Comparison of ENCODE assay signal across 1 cellular context in genomic region chr22:43812149-43812842, GRCh38.
TF ChIP-seq lines count a peak whose summit lies in the region.

EFCAB6 (minus strand) TSS chr22:43812305; CDS start chr22:43782318, 29,987 bp downstream.

TF ChIP-seq in K562, 482 proteins besides CTCF, POLR2A, EP300 and RAD21 (continued from another document and continues in another):
- no peak for TF ChIP-seq CHCHD3 (CRISPR knock-in tag; IDR thresholded peaks at IDR 0.05)
- no peak for TF ChIP-seq KDM4B (IDR thresholded peaks at IDR 0.05; ENCODE audit: borderline replicate concordance in 2 of 2, low read depth in 1 of 2)
- no peak for TF ChIP-seq ELF1 (tag; IDR thresholded peaks at IDR 0.05)
- no peak for TF ChIP-seq ZNF324 (CRISPR knock-in tag; IDR thresholded peaks at IDR 0.05)
- TF ChIP-seq NR2C2 (CRISPR knock-in tag; IDR thresholded peaks at IDR 0.05) = no peak
- peak; percentile 91 for TF ChIP-seq NR2C2 (tag; IDR thresholded peaks at IDR 0.05)
- no peak for TF ChIP-seq SLC30A9 (CRISPR knock-in tag; IDR thresholded peaks at IDR 0.05)
- TF ChIP-seq JUND (IDR thresholded peaks at IDR 0.05; ENCODE audit: borderline replicate concordance, low read depth, low read length) = no peak
- no peak for TF ChIP-seq JUND (tag; IDR thresholded peaks at IDR 0.05; ENCODE audit: borderline replicate concordance, low read depth, low read length)
- no peak for TF ChIP-seq ZC3H11A (IDR thresholded peaks at IDR 0.05; ENCODE audit: low read depth, low read length)
- peak; percentile 91 for TF ChIP-seq L3MBTL2 (IDR thresholded peaks at IDR 0.05)
- TF ChIP-seq RBM25 (IDR thresholded peaks at IDR 0.05; ENCODE audit: low read depth, low read length, severe bottlenecking) = peak; percentile 36
- no peak for TF ChIP-seq CBX3 (IDR thresholded peaks at IDR 0.05; ENCODE audit: borderline replicate concordance in 1 of 2, low read length in 2 of 2)
- TF ChIP-seq ARNT (IDR thresholded peaks at IDR 0.05) = no peak
- no peak for TF ChIP-seq STAT5B (CRISPR knock-in tag; IDR thresholded peaks at IDR 0.05)
- TF ChIP-seq SP1 (CRISPR knock-in tag; IDR thresholded peaks at IDR 0.05) = no peak
- TF ChIP-seq NEUROD1 (IDR thresholded peaks at IDR 0.05; ENCODE audit: borderline replicate concordance, low read depth, low read length, partially characterized antibody) = peak; percentile 60
- no peak for TF ChIP-seq HDAC8 (tag; IDR thresholded peaks at IDR 0.05)
- TF ChIP-seq RFX7 (CRISPR knock-in tag; IDR thresholded peaks at IDR 0.05) = no peak
- TF ChIP-seq ZFX (CRISPR knock-in tag; IDR thresholded peaks at IDR 0.05) = no peak
- TF ChIP-seq SREBF1 (IDR thresholded peaks at IDR 0.05; ENCODE audit: borderline replicate concordance, low read depth, low read length) = no peak
- TF ChIP-seq BCLAF1 (IDR thresholded peaks at IDR 0.05; ENCODE audit: borderline replicate concordance in 1 of 2, control insufficient read depth in 1 of 2, low read depth in 2 of 2, low read length in 1 of 2) = no peak
- peak; percentile 40; the same call in 1 of the 2 replicates for TF ChIP-seq RBFOX2 (IDR thresholded peaks at IDR 0.05; ENCODE audit: low read depth, low read length)
- no peak for TF ChIP-seq RFX5 (IDR thresholded peaks at IDR 0.05; ENCODE audit: low read depth, low read length)
- TF ChIP-seq PREB (CRISPR knock-in tag; IDR thresholded peaks at IDR 0.05) = no peak
- TF ChIP-seq TFE3 (CRISPR knock-in tag; IDR thresholded peaks at IDR 0.05) = no peak
- no peak for TF ChIP-seq CBFA2T2 (conservative IDR thresholded peaks at IDR 0.05)
- no peak for TF ChIP-seq ZNF77 (CRISPR knock-in tag; IDR thresholded peaks at IDR 0.05)
- no peak for TF ChIP-seq SNAPC5 (CRISPR knock-in tag; IDR thresholded peaks at IDR 0.05)
- TF ChIP-seq ARID3A (IDR thresholded peaks at IDR 0.05; ENCODE audit: borderline replicate concordance, low read depth, low read length) = no peak
- no peak for TF ChIP-seq ZBTB17 (CRISPR knock-in tag; IDR thresholded peaks at IDR 0.05)
- no peak for TF ChIP-seq BRD9 (IDR thresholded peaks at IDR 0.05; ENCODE audit: low read depth, partially characterized antibody)
- no peak for TF ChIP-seq ERF (CRISPR knock-in tag; IDR thresholded peaks at IDR 0.05)
- TF ChIP-seq ZNF717 (CRISPR knock-in tag; IDR thresholded peaks at IDR 0.05) = no peak
- TF ChIP-seq ETV1 (tag; conservative IDR thresholded peaks at IDR 0.05; ENCODE audit: low read depth) = peak; percentile 46; the same call in 1 of the 2 replicates
- peak; percentile 88 for TF ChIP-seq RFX1 (IDR thresholded peaks at IDR 0.05)
- TF ChIP-seq FOXJ3 (CRISPR knock-in tag; IDR thresholded peaks at IDR 0.05) = no peak
- TF ChIP-seq ASH1L (IDR thresholded peaks at IDR 0.05; ENCODE audit: borderline replicate concordance, low read depth, partially characterized antibody) = peak; percentile 58
- TF ChIP-seq CEBPZ (IDR thresholded peaks at IDR 0.05; ENCODE audit: borderline replicate concordance, low read depth, low read length) = no peak
- no peak for TF ChIP-seq ZNF354B (CRISPR knock-in tag; IDR thresholded peaks at IDR 0.05)
- no peak for TF ChIP-seq TSHZ1 (CRISPR knock-in tag; IDR thresholded peaks at IDR 0.05)
- TF ChIP-seq ZC3H8 (IDR thresholded peaks at IDR 0.05) = no peak
